Comparison of ENCODE assay signal across 8 cellular contexts in genomic region chr14:73458219-73458976, GRCh38. TPM values are rescaled to one million over a fixed set of nuclear protein-coding genes. Genes with fewer than 3 reads are reported as not detected.
DNase-seq lines count a peak whose midpoint lies in the region; ATAC-seq and TF ChIP-seq lines count a peak whose summit lies in the region.

NUMB (minus strand) TSS chr14:73458546; CDS start chr14:73355751, 102,795 bp downstream.

- peak within 1 kb of the TSS; percentile 80 for H3K4me3 ChIP-seq in epithelial cell of esophagus (ENCODE audit: low read length)
- peak within 1 kb of the TSS; percentile 89 for H3K4me3 ChIP-seq in mononuclear cell (ENCODE audit: low read length)

- no peak for TF ChIP-seq CTCF in epithelial cell of esophagus (IDR thresholded peaks at IDR 0.05; ENCODE audit: insufficient read depth, low read depth, low read length, missing control alignments)

- DNase-seq in DMS114 treated with DMSO at 0.1 percent for 48 hours (lab: John Stamatoyannopoulos, UW; ENCODE audit: unreplicated experiment): peak; percentile 99
- DNase-seq in OCI-M2 (lab: John Stamatoyannopoulos, UW; ENCODE audit: unreplicated experiment): peak; percentile 98
- DNase-seq in activated T-cell treated with anti-CD3 and anti-CD28 coated beads for 4 hours: peak; percentile 95
- DNase-seq in epithelial cell of esophagus (ENCODE audit: low read depth): peak; percentile 100
- peak; percentile 85 to 92 for DNase-seq in stimulated activated CD8-positive, alpha-beta memory T cell treated with anti-CD3 and anti-CD28 coated beads, Interleukin-4, amount 100 ng/mL, for 1 hour (ENCODE audit: low read depth in 2 of 2, low spot score in 1 of 2)

- H3K27me3 Mint-ChIP-seq in IgD-negative memory B cell: no peaks in the 10 kb centered on the region

- peak within 1 kb of the TSS; percentile 91 to 100 (median 98) for H3K4me3 Mint-ChIP-seq in IgD-negative memory B cell

- H3K4me1 ChIP-seq in mononuclear cell (ENCODE audit: insufficient read depth, low read length): peaks cover 67% of the 10 kb centered on the region

- no peaks in the 10 kb centered on the region for H3K9me3 Mint-ChIP-seq in IgD-negative memory B cell

- H3K36me3 Mint-ChIP-seq in IgD-negative memory B cell: peaks cover 4% of the 10 kb centered on the region

- H3K4me1 Mint-ChIP-seq in IgD-negative memory B cell: peaks cover 26 to 44% (median 32%) of the 10 kb centered on the region in 3 donors

- peak within 1 kb of the TSS; percentile 63 to 97 (median 95) for H3K27ac Mint-ChIP-seq in IgD-negative memory B cell

- H3K9me3 ChIP-seq in mononuclear cell (ENCODE audit: low read depth, low read length): no peaks in the 10 kb centered on the region

- peak; percentile 93 for ATAC-seq in GM21529 (IDR thresholded peaks at IDR 0.05; ENCODE audit: unreplicated experiment)

- no peaks in the 10 kb centered on the region for H3K27me3 ChIP-seq in mononuclear cell (ENCODE audit: insufficient read depth, low read length)

RNA-seq across cellular contexts. Expression of gene NUMB, which starts in this region (rescaled TPM):
- polyA plus RNA-seq in IgD-negative memory B cell: 58.3 TPM
- 41.1 TPM for total RNA-seq in mononuclear cell

Comparison
In these comparisons a context has a peak if more than half of its experiments do, and no peak if none do; other contexts are left out.
1. Peak in every context shown above with its lines: DNase-seq, ATAC-seq and H3K4me3 ChIP-seq.